In genomic region chr7:113389247-113389646, GRCh38 we compare ENCODE assay signal across 34 cellular contexts.
"Had no signal": no experiment of that assay in that cellular context is flagged by ENCODE, and none has a peak within 500 bp of the region (broad histone marks: within the 10 kb centered on the region; RNA-seq: fewer than 3 reads in every experiment).

No MANE protein-coding gene starts in this region.

- H3K36me3 Mint-ChIP-seq: activated CD8-positive, alpha-beta memory T cell treated with anti-CD3 and anti-CD28 coated beads, Interleukin-2, amount 10 ng/mL, durations not matched to agents 7 days and 5 days; activated naive CD4-positive, alpha-beta T cell treated with anti-CD3 and anti-CD28 coated beads, Interleukin-2, amount 10 ng/mL, durations not matched to agents 7 days and 5 days; activated naive CD8-positive, alpha-beta T cell; brain had no signal

- H3K27ac ChIP-seq: ascending aorta, cardiac muscle cell, WERI-Rb-1 had no signal

- H3K27me3 Mint-ChIP-seq: activated CD4-positive, alpha-beta memory T cell treated with anti-CD3 and anti-CD28 coated beads, Interleukin-2, amount 10 ng/mL, durations not matched to agents 7 days and 5 days; activated CD4-positive, alpha-beta T cell treated with anti-CD3 and anti-CD28 coated beads, Interleukin-2, amount 10 ng/mL, durations not matched to agents 7 days and 5 days; activated CD8-positive, alpha-beta memory T cell treated with anti-CD3 and anti-CD28 coated beads, Interleukin-2, amount 10 ng/mL, durations not matched to agents 7 days and 5 days; activated naive CD4-positive, alpha-beta T cell treated with anti-CD3 and anti-CD28 coated beads, Interleukin-2, amount 10 ng/mL, durations not matched to agents 7 days and 5 days; activated naive CD8-positive, alpha-beta T cell treated with anti-CD3 and anti-CD28 coated beads, Interleukin-2, amount 10 ng/mL, durations not matched to agents 7 days and 5 days; activated naive CD8-positive, alpha-beta T cell treated with anti-CD3 and anti-CD28 coated beads, Interleukin-2, amount 50 U/mL, for 24 hours; activated T-cell treated with anti-CD3 and anti-CD28 coated beads, Interleukin-2, amount 50 U/mL, for 24 hours; brain had no signal

- DNase-seq: activated CD4-positive, alpha-beta memory T cell treated with anti-CD3 and anti-CD28 coated beads, Interleukin-2, amount 10 ng/mL, durations not matched to agents 7 days and 5 days; activated CD4-positive, alpha-beta T cell treated with anti-CD3 and anti-CD28 coated beads for 1 hour; activated CD4-positive, alpha-beta T cell treated with anti-CD3 and anti-CD28 coated beads for 36 hours; activated CD4-positive, alpha-beta T cell treated with anti-CD3 and anti-CD28 coated beads for 48 hours; activated CD4-positive, alpha-beta T cell treated with anti-CD3 and anti-CD28 coated beads, Interleukin-2, amount 10 ng/mL, durations not matched to agents 7 days and 5 days; activated CD4-positive, alpha-beta T cell treated with anti-CD3 and anti-CD28 coated beads, Interleukin-2, amount 50 U/mL, for 48 hours; activated CD4-positive, CD25-positive, alpha-beta regulatory T cell; activated CD8-positive, alpha-beta memory T cell treated with anti-CD3 and anti-CD28 coated beads for 24 hours; activated CD8-positive, alpha-beta memory T cell treated with anti-CD3 and anti-CD28 coated beads, Interleukin-2, amount 10 ng/mL, durations not matched to agents 7 days and 5 days; activated CD8-positive, alpha-beta memory T cell treated with anti-CD3 and anti-CD28 coated beads, Interleukin-2, amount 50 U/mL, for 48 hours; activated CD8-positive, alpha-beta T cell treated with anti-CD3 and anti-CD28 coated beads, Interleukin-2, amount 10 ng/mL, durations not matched to agents 7 days and 5 days; activated effector memory CD4-positive, alpha-beta T cell treated with Interleukin-2 at 50 U/mL for 16 hours; activated gamma-delta T cell; activated naive CD4-positive, alpha-beta T cell treated with anti-CD3 and anti-CD28 coated beads, Interleukin-2, amount 10 ng/mL, durations not matched to agents 7 days and 5 days; activated naive CD4-positive, alpha-beta T cell treated with Interleukin-2 at 50 U/mL for 16 hours; activated naive CD8-positive, alpha-beta T cell treated with anti-CD3 and anti-CD28 coated beads, Interleukin-2, amount 10 ng/mL, durations not matched to agents 7 days and 5 days; activated naive CD8-positive, alpha-beta T cell treated with anti-CD3 and anti-CD28 coated beads, Interleukin-2, amount 50 U/mL, for 24 hours; activated T-cell treated with anti-CD3 and anti-CD28 coated beads, Interleukin-2, amount 50 U/mL, for 24 hours; activated T-cell treated with anti-CD3 and anti-CD28 coated beads, Interleukin-2, amount 50 U/mL, for 48 hours; amygdala; anterior cingulate cortex; central memory CD4-positive, alpha-beta T cell; T-helper 1 cell; T-helper 2 cell; T-helper 9 cell; WERI-Rb-1 had no signal

- H3K4me1 Mint-ChIP-seq: activated CD4-positive, alpha-beta memory T cell treated with anti-CD3 and anti-CD28 coated beads, Interleukin-2, amount 10 ng/mL, durations not matched to agents 7 days and 5 days; activated CD4-positive, alpha-beta T cell treated with anti-CD3 and anti-CD28 coated beads for 36 hours; activated CD4-positive, alpha-beta T cell treated with anti-CD3 and anti-CD28 coated beads, Interleukin-2, amount 10 ng/mL, durations not matched to agents 7 days and 5 days; activated CD8-positive, alpha-beta memory T cell treated with anti-CD3 and anti-CD28 coated beads, Interleukin-2, amount 10 ng/mL, durations not matched to agents 7 days and 5 days; activated naive CD4-positive, alpha-beta T cell treated with anti-CD3 and anti-CD28 coated beads, Interleukin-2, amount 10 ng/mL, durations not matched to agents 7 days and 5 days; activated naive CD8-positive, alpha-beta T cell treated with anti-CD3 and anti-CD28 coated beads, Interleukin-2, amount 10 ng/mL, durations not matched to agents 7 days and 5 days; activated naive CD8-positive, alpha-beta T cell treated with anti-CD3 and anti-CD28 coated beads, Interleukin-2, amount 50 U/mL, for 24 hours had no signal

- H3K27ac Mint-ChIP-seq: activated CD4-positive, alpha-beta memory T cell treated with anti-CD3 and anti-CD28 coated beads, Interleukin-2, amount 10 ng/mL, durations not matched to agents 7 days and 5 days; activated CD4-positive, alpha-beta T cell treated with anti-CD3 and anti-CD28 coated beads for 36 hours; activated CD4-positive, alpha-beta T cell treated with anti-CD3 and anti-CD28 coated beads, Interleukin-2, amount 10 ng/mL, durations not matched to agents 7 days and 5 days; activated CD8-positive, alpha-beta memory T cell treated with anti-CD3 and anti-CD28 coated beads, Interleukin-2, amount 10 ng/mL, durations not matched to agents 7 days and 5 days; activated CD8-positive, alpha-beta T cell treated with anti-CD3 and anti-CD28 coated beads, Interleukin-2, amount 10 ng/mL, durations not matched to agents 7 days and 5 days; activated naive CD4-positive, alpha-beta T cell treated with anti-CD3 and anti-CD28 coated beads, Interleukin-2, amount 10 ng/mL, durations not matched to agents 7 days and 5 days; activated naive CD8-positive, alpha-beta T cell; activated naive CD8-positive, alpha-beta T cell treated with anti-CD3 and anti-CD28 coated beads, Interleukin-2, amount 10 ng/mL, durations not matched to agents 7 days and 5 days; activated naive CD8-positive, alpha-beta T cell treated with anti-CD3 and anti-CD28 coated beads, Interleukin-2, amount 50 U/mL, for 24 hours; activated T-cell treated with anti-CD3 and anti-CD28 coated beads, Interleukin-2, amount 50 U/mL, for 24 hours; activated T-helper 2 cell treated with anti-CD3 and anti-CD28 coated beads, Interferon-gamma antibody, Interleukin-2, Interleukin-4, amounts not matched to agents 10 μg/mL and 5 μg/mL and 100 μg/mL, durations not matched to agents 14 hours and 24 hours and 36 hours; brain; T-helper 1 cell treated with Interleukin-12 subunit alpha and Interleukin-12 subunit beta and Interleukin-4 antibody, amounts not matched to agents 30 μg/mL and 1 μg/mL, for 36 hours; T-helper 2 cell treated with Interferon-gamma antibody and Interleukin-4, amounts not matched to agents 5 μg/mL and 100 μg/mL, for 36 hours; WTC11 had no signal

- H3K9me3 Mint-ChIP-seq: activated CD4-positive, alpha-beta memory T cell treated with anti-CD3 and anti-CD28 coated beads, Interleukin-2, amount 10 ng/mL, durations not matched to agents 7 days and 5 days; activated CD4-positive, alpha-beta T cell treated with anti-CD3 and anti-CD28 coated beads, Interleukin-2, amount 10 ng/mL, durations not matched to agents 7 days and 5 days; activated naive CD8-positive, alpha-beta T cell treated with anti-CD3 and anti-CD28 coated beads, Interleukin-2, amount 10 ng/mL, durations not matched to agents 7 days and 5 days; T-helper 2 cell treated with Interferon-gamma antibody and Interleukin-4, amounts not matched to agents 5 μg/mL and 100 μg/mL, for 36 hours had no signal

- H3K4me3 Mint-ChIP-seq: activated CD4-positive, alpha-beta memory T cell treated with anti-CD3 and anti-CD28 coated beads, Interleukin-2, amount 10 ng/mL, durations not matched to agents 7 days and 5 days; activated CD4-positive, alpha-beta T cell treated with anti-CD3 and anti-CD28 coated beads for 36 hours; activated CD4-positive, alpha-beta T cell treated with anti-CD3 and anti-CD28 coated beads, Interleukin-2, amount 10 ng/mL, durations not matched to agents 7 days and 5 days; activated CD8-positive, alpha-beta memory T cell treated with anti-CD3 and anti-CD28 coated beads, Interleukin-2, amount 10 ng/mL, durations not matched to agents 7 days and 5 days; activated CD8-positive, alpha-beta T cell treated with anti-CD3 and anti-CD28 coated beads, Interleukin-2, amount 10 ng/mL, durations not matched to agents 7 days and 5 days; activated naive CD4-positive, alpha-beta T cell treated with anti-CD3 and anti-CD28 coated beads, Interleukin-2, amount 10 ng/mL, durations not matched to agents 7 days and 5 days; activated naive CD8-positive, alpha-beta T cell; activated naive CD8-positive, alpha-beta T cell treated with anti-CD3 and anti-CD28 coated beads, Interleukin-2, amount 10 ng/mL, durations not matched to agents 7 days and 5 days; activated naive CD8-positive, alpha-beta T cell treated with anti-CD3 and anti-CD28 coated beads, Interleukin-2, amount 50 U/mL, for 24 hours; activated T-cell treated with anti-CD3 and anti-CD28 coated beads, Interleukin-2, amount 50 U/mL, for 24 hours; brain; T-helper 1 cell treated with Interleukin-12 subunit alpha and Interleukin-12 subunit beta and Interleukin-4 antibody, amounts not matched to agents 30 μg/mL and 1 μg/mL, for 36 hours; T-helper 2 cell treated with Interferon-gamma antibody and Interleukin-4, amounts not matched to agents 5 μg/mL and 100 μg/mL, for 36 hours; WTC11 had no signal
